In genomic region chr20:31484001-31484400, GRCh38 we compare ENCODE assay signal across 20 cellular contexts. TPM values are rescaled to one million over a fixed set of nuclear protein-coding genes. Genes with fewer than 3 reads are reported as not detected.
DNase-seq lines count a peak whose midpoint lies in the region; ATAC-seq and TF ChIP-seq lines count a peak whose summit lies in the region.
"Had no signal": no experiment of that assay in that cellular context is flagged by ENCODE, and none has a peak within 500 bp of the region (broad histone marks: within the 10 kb centered on the region; RNA-seq: fewer than 3 reads in every experiment).

No MANE protein-coding gene starts in this region.

- ATAC-seq in activated T-cell treated with anti-CD3 and anti-CD28 coated beads, Interleukin-2, amount 50 U/mL, for 4 hours: no peak
- ATAC-seq in sciatic nerve: peak; percentile 49

- DNase-seq in activated T-cell treated with anti-CD3 and anti-CD28 coated beads, Interleukin-2, amount 50 U/mL, for 24 hours: peak; percentile 51
- DNase-seq in activated T-cell treated with anti-CD3 and anti-CD28 coated beads, Interleukin-2, amount 50 U/mL, for 4 hours: no peak
- DNase-seq in NCI-H146 treated with DMSO at 0.1 percent for 48 hours (lab: John Stamatoyannopoulos, UW; ENCODE audit: unreplicated experiment) (peak; percentile 31), epithelial cell of esophagus (ENCODE audit: low read depth) (peak; percentile 16), sciatic nerve (ENCODE audit: low spot score) (peak; percentile 71), NCI-H1105 treated with DMSO at 0.1 percent for 48 hours (lab: John Stamatoyannopoulos, UW) (no peak), NOMO-1 treated with DMSO at 0.1 percent for 48 hours (lab: John Stamatoyannopoulos, UW; ENCODE audit: unreplicated experiment) (no peak)
- DNase-seq in effector CD4-positive, alpha-beta T cell: no peak
- DNase-seq: activated CD4-positive, alpha-beta T cell treated with anti-CD3 and anti-CD28 coated beads for 4 hours; Calu3; mammary epithelial cell; NCI-H1417 treated with DMSO at 0.1 percent for 48 hours; NCI-H524; nephron progenitor cell; RPMI8226 had no signal

- H3K27ac Mint-ChIP-seq in activated T-cell treated with anti-CD3 and anti-CD28 coated beads, Interleukin-2, amount 50 U/mL, for 24 hours: no peak overlapping the region
- H3K27ac Mint-ChIP-seq: activated T-helper 2 cell treated with anti-CD3 and anti-CD28 coated beads, Interferon-gamma antibody, Interleukin-2, Interleukin-4, amounts not matched to agents 10 μg/mL and 5 μg/mL and 100 μg/mL, durations not matched to agents 14 hours and 24 hours and 36 hours; nephron progenitor cell had no signal

- no peak overlapping the region for H3K4me3 Mint-ChIP-seq in activated T-cell treated with anti-CD3 and anti-CD28 coated beads, Interleukin-2, amount 50 U/mL, for 24 hours
- no peak overlapping the region for H3K4me3 Mint-ChIP-seq in activated T-cell treated with anti-CD3 and anti-CD28 coated beads, Interleukin-2, amount 50 U/mL, for 4 hours
- H3K4me3 Mint-ChIP-seq: nephron progenitor cell had no signal

- no peak overlapping the region for H3K4me3 ChIP-seq in epithelial cell of esophagus (ENCODE audit: low read length)

- intact Hi-C loops in sciatic nerve (cut with DNase I): no loop called here

- H3K4me1 Mint-ChIP-seq in activated T-cell treated with anti-CD3 and anti-CD28 coated beads, Interleukin-2, amount 50 U/mL, for 24 hours (ENCODE audit: low read depth): peaks cover 5% of the 10 kb centered on the region
- H3K4me1 Mint-ChIP-seq in activated T-cell treated with anti-CD3 and anti-CD28 coated beads, Interleukin-2, amount 50 U/mL, for 4 hours (ENCODE audit: low read depth): peaks cover 3% of the 10 kb centered on the region
- H3K4me1 Mint-ChIP-seq: nephron progenitor cell had no signal

- H3K27me3 Mint-ChIP-seq in activated T-cell treated with anti-CD3 and anti-CD28 coated beads, Interleukin-2, amount 50 U/mL, for 24 hours: peaks cover 43% of the 10 kb centered on the region
- H3K27me3 Mint-ChIP-seq in activated T-cell treated with anti-CD3 and anti-CD28 coated beads, Interleukin-2, amount 50 U/mL, for 4 hours (ENCODE audit: low read depth): peaks cover 31% of the 10 kb centered on the region

- no peak for TF ChIP-seq CTCF in epithelial cell of esophagus (IDR thresholded peaks at IDR 0.05; ENCODE audit: insufficient read depth, low read depth, low read length, missing control alignments)

- H3K36me3 Mint-ChIP-seq in activated T-cell treated with anti-CD3 and anti-CD28 coated beads, Interleukin-2, amount 50 U/mL, for 24 hours (ENCODE audit: low read depth): no peaks in the 10 kb centered on the region
- H3K36me3 Mint-ChIP-seq in activated T-cell treated with anti-CD3 and anti-CD28 coated beads, Interleukin-2, amount 50 U/mL, for 4 hours (ENCODE audit: insufficient read depth): no peaks in the 10 kb centered on the region

- H3K9me3 Mint-ChIP-seq in activated T-cell treated with anti-CD3 and anti-CD28 coated beads, Interleukin-2, amount 50 U/mL, for 24 hours: no peaks in the 10 kb centered on the region
- H3K9me3 Mint-ChIP-seq in activated T-cell treated with anti-CD3 and anti-CD28 coated beads, Interleukin-2, amount 50 U/mL, for 4 hours: no peaks in the 10 kb centered on the region
- H3K9me3 Mint-ChIP-seq: activated T-helper 2 cell treated with anti-CD3 and anti-CD28 coated beads, Interferon-gamma antibody, Interleukin-2, Interleukin-4, amounts not matched to agents 10 μg/mL and 5 μg/mL and 100 μg/mL, durations not matched to agents 14 hours and 24 hours and 36 hours had no signal

RNA-seq across cellular contexts. Expression of gene REM1, which starts 8.9 kb away (rescaled TPM):
- not detected for total RNA-seq in activated T-cell treated with anti-CD3 and anti-CD28 coated beads, Interleukin-2, amount 50 U/mL, for 4 hours
- 7.2 TPM for total RNA-seq in sciatic nerve
- total RNA-seq: activated T-helper 2 cell treated with anti-CD3 and anti-CD28 coated beads, Interferon-gamma antibody, Interleukin-2, Interleukin-4, amounts not matched to agents 10 μg/mL and 5 μg/mL and 100 μg/mL, durations not matched to agents 14 hours and 24 hours and 36 hours; Calu3; dermis microvascular lymphatic vessel endothelial cell; H1; mammary epithelial cell; T-helper 2 cell treated with Interferon-gamma antibody and Interleukin-4, amounts not matched to agents 100 ng/mL and 5 ng/mL, for 36 hours had no signal

RNA-seq across cellular contexts. Expression of gene DEFB124, which starts 9.1 kb away (rescaled TPM):
- total RNA-seq in activated T-cell treated with anti-CD3 and anti-CD28 coated beads, Interleukin-2, amount 50 U/mL, for 4 hours: not detected
- total RNA-seq in sciatic nerve: 1.8 TPM
- total RNA-seq: activated T-helper 2 cell treated with anti-CD3 and anti-CD28 coated beads, Interferon-gamma antibody, Interleukin-2, Interleukin-4, amounts not matched to agents 10 μg/mL and 5 μg/mL and 100 μg/mL, durations not matched to agents 14 hours and 24 hours and 36 hours; Calu3; dermis microvascular lymphatic vessel endothelial cell; H1; mammary epithelial cell; skeletal muscle tissue; T-helper 2 cell treated with Interferon-gamma antibody and Interleukin-4, amounts not matched to agents 100 ng/mL and 5 ng/mL, for 36 hours had no signal

RNA-seq across cellular contexts. Expression of gene HM13, which starts 30.2 kb away (rescaled TPM):
- 100 to 1,000 TPM; 191 to 210 (median 195) TPM for total RNA-seq in activated T-cell treated with anti-CD3 and anti-CD28 coated beads, Interleukin-2, amount 50 U/mL, for 4 hours
- 106 TPM for total RNA-seq in sciatic nerve

RNA-seq across cellular contexts. Expression of gene DEFB123, which starts 43.6 kb away (rescaled TPM):
- not detected for total RNA-seq in activated T-cell treated with anti-CD3 and anti-CD28 coated beads, Interleukin-2, amount 50 U/mL, for 4 hours
- not detected for total RNA-seq in sciatic nerve
- total RNA-seq: activated T-helper 2 cell treated with anti-CD3 and anti-CD28 coated beads, Interferon-gamma antibody, Interleukin-2, Interleukin-4, amounts not matched to agents 10 μg/mL and 5 μg/mL and 100 μg/mL, durations not matched to agents 14 hours and 24 hours and 36 hours; Calu3; dermis microvascular lymphatic vessel endothelial cell; H1; mammary epithelial cell; skeletal muscle tissue; T-helper 2 cell treated with Interferon-gamma antibody and Interleukin-4, amounts not matched to agents 100 ng/mL and 5 ng/mL, for 36 hours had no signal

Comparison
In these comparisons a context has a peak if more than half of its experiments do, and no peak if none do; other contexts are left out.
1. DNase-seq: peak in activated T-cell treated with anti-CD3 and anti-CD28 coated beads, Interleukin-2, amount 50 U/mL, for 24 hours (single experiment), NCI-H146 treated with DMSO at 0.1 percent for 48 hours (single experiment), epithelial cell of esophagus (single experiment) and sciatic nerve (single experiment); none in activated T-cell treated with anti-CD3 and anti-CD28 coated beads, Interleukin-2, amount 50 U/mL, for 4 hours (single experiment), NCI-H1105 treated with DMSO at 0.1 percent for 48 hours (single experiment), NOMO-1 treated with DMSO at 0.1 percent for 48 hours (single experiment) and effector CD4-positive, alpha-beta T cell (single experiment).